Comparison of ENCODE assay signal across 8 cellular contexts in the genomic region with DNA sequence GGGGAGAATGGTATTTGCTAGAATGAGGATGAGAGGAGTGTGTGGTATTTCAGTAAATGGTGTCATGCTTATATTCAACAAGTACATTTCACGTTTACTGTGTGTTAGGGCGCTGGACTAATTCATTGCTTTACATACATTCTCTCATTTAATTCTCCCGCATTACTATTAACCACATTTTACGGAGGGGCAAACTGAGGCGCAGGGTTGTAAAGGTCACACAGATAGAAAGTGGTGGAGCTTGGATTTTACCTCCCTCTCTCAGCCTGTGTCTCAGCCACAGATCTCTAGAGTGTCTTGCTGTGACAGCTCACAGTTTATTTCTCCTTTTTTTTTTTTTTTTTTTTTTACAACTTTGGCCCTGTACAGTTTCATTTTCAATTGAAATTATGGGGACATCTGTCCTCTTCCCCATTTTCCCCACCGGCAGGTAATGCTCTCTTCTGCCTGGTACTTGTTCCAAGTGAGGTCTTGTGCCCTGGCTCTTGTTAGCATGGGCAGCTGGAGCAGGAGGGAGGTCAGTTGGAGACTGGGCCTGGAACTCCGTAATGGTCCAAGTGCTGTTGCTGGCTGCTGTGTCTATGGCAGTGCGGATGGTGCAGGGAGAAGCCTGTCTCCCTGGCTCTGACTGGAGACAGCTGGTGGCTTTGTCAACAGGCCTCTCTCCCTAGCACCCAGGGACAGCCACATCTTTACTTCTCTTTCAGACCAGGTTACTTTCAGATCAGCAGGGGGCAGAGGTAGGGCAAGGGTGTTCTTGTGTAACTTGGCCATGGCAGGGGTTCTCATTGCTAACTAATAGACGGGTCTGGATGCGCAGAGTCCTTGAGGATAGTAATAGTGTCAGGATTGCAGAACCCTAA. TPM values are rescaled to one million over a fixed set of nuclear protein-coding genes. Genes with fewer than 3 reads are reported as not detected.
A peak's percentile ranks its signal among the peaks of the same experiment; 100 is the strongest.
DNase-seq lines count a peak whose midpoint lies in the region; ATAC-seq, FAIRE-seq and TF ChIP-seq lines count a peak whose summit lies in the region.

No MANE protein-coding gene starts in this region.

- no peak for TF ChIP-seq EP300 in K562 (IDR thresholded peaks at IDR 0.05; ENCODE audit: low read length)

- peak overlapping the region; percentile 27 for H3K27ac Mint-ChIP-seq in activated naive CD4-positive, alpha-beta T cell treated with anti-CD3 and anti-CD28 coated beads, Interleukin-2, amount 50 U/mL, for 24 hours

- CTCF ChIA-PET in K562 (lab: Yijun Ruan, JAX; ENCODE audit: low intra/inter-chr PET ratio): no interaction called here

- peak; percentile 2 for ATAC-seq in K562
- no peak for ATAC-seq in HG02642 (IDR thresholded peaks at IDR 0.05; ENCODE audit: poor library complexity, unreplicated experiment)

- peaks cover 17% of the 10 kb centered on the region; the same call in 2 of the 3 replicates for H3K36me3 ChIP-seq in K562 (ENCODE audit: control insufficient read depth, insufficient read depth, low read length)
- H3K36me3 ChIP-seq in small intestine (ENCODE audit: control insufficient read depth in 2 of 2, insufficient read depth in 2 of 2, low read length in 2 of 2): no peaks in the 10 kb centered on the region

- peak in 1 of 2 experiments; percentile 38; a peak in 1 of 4 replicates for TF ChIP-seq RAD21 in K562 (CRISPR knock-in tag; conservative IDR thresholded peaks at IDR 0.05 in 1 of 2, IDR thresholded peaks at IDR 0.05 in 1 of 2)

- no peaks in the 10 kb centered on the region for H3K36me3 Mint-ChIP-seq in activated naive CD4-positive, alpha-beta T cell treated with anti-CD3 and anti-CD28 coated beads, Interleukin-2, amount 50 U/mL, for 24 hours

- H2AFZ ChIP-seq in K562 (ENCODE audit: low read depth, low read length): no peak overlapping the region

- peak overlapping the region; percentile 78 for H3K4me2 ChIP-seq in K562 (ENCODE audit: insufficient read depth, low read length)

- peaks cover 3% of the 10 kb centered on the region; the same call in 1 of the 2 replicates for H4K20me1 ChIP-seq in K562 (replicated peaks; ENCODE audit: control insufficient read depth, insufficient read depth, low read length)

- H3K4me3 Mint-ChIP-seq in activated naive CD4-positive, alpha-beta T cell treated with anti-CD3 and anti-CD28 coated beads, Interleukin-2, amount 50 U/mL, for 24 hours: peak overlapping the region; percentile 76

- DNase-seq in activated naive CD4-positive, alpha-beta T cell (lab: John Stamatoyannopoulos, UW): no peak
- DNase-seq in NCI-H69 (lab: John Stamatoyannopoulos, UW): peak; percentile 68
- DNase-seq in K562 (ENCODE audit: extremely low read depth in 1 of 4, low spot score in 3 of 4): peak in 3 of 4 experiments; percentile 40 to 52 (median 46)
- peak; percentile 58 for DNase-seq in inferior parietal cortex (ENCODE audit: extremely low spot score)
- DNase-seq in small intestine: peak; percentile 70
- no peak for DNase-seq in 8988T

- in situ Hi-C loops in K562 (cut with MboI): no loop called here

- H3K27me3 ChIP-seq in K562 (ENCODE audit: control insufficient read depth in 2 of 2, insufficient read depth in 2 of 2, low read length in 2 of 2) (no peaks in the 10 kb centered on the region), small intestine (ENCODE audit: control insufficient read depth in 2 of 2, insufficient read depth in 2 of 2, low read length in 2 of 2) (no peaks in the 10 kb centered on the region)

- peaks cover 12% of the 10 kb centered on the region for H3K4me1 Mint-ChIP-seq in activated naive CD4-positive, alpha-beta T cell treated with anti-CD3 and anti-CD28 coated beads, Interleukin-2, amount 50 U/mL, for 24 hours

- peak overlapping the region; percentile 87 for H3K27ac ChIP-seq in K562 (ENCODE audit: extremely low read depth, low read depth, low read length)
- peak overlapping the region; percentile 61 to 95 for H3K27ac ChIP-seq in small intestine (ENCODE audit: low read depth in 1 of 2, low read length in 1 of 2)

- intact Hi-C loops in K562 (cut with micrococcal nuclease): loop anchor here (2.0 to 10.0 kb wide), 4 partner anchors 27 to 597 kb away; partner anchors contain the start of gene TNIP1

- H3K4me1 ChIP-seq in K562 (replicated peaks in 1 of 2; ENCODE audit: control insufficient read depth in 2 of 2, insufficient read depth in 2 of 2, low read length in 2 of 2): peaks cover 52 to 71% of the 10 kb centered on the region in 2 experiments
- peaks cover 0 to 6% of the 10 kb centered on the region in 2 donors for H3K4me1 ChIP-seq in small intestine (ENCODE audit: control insufficient read depth in 2 of 2, insufficient read depth in 1 of 2, low read depth in 1 of 2, low read length in 1 of 2)

- H3K9me3 ChIP-seq in K562 (replicated peaks; ENCODE audit: control insufficient read depth, insufficient read depth, low read depth, low read length) (no peaks in the 10 kb centered on the region), small intestine (ENCODE audit: control insufficient read depth, low read depth) (no peaks in the 10 kb centered on the region)

- peak overlapping the region; percentile 78 to 97 for H3K9ac ChIP-seq in K562 (ENCODE audit: insufficient read depth in 1 of 2, low read depth in 2 of 2, low read length in 2 of 2)

- no peaks in the 10 kb centered on the region for H3K9me1 ChIP-seq in K562 (ENCODE audit: control insufficient read depth, insufficient read depth, low read length)

- peaks cover 2% of the 10 kb centered on the region for H3K27me3 Mint-ChIP-seq in activated naive CD4-positive, alpha-beta T cell treated with anti-CD3 and anti-CD28 coated beads, Interleukin-2, amount 50 U/mL, for 24 hours

- no TSS peak for BruUV-seq in K562 (replicated peaks; lab: Mats Ljungman, UMichigan)

- no peaks in the 10 kb centered on the region for H3K9me3 Mint-ChIP-seq in activated naive CD4-positive, alpha-beta T cell treated with anti-CD3 and anti-CD28 coated beads, Interleukin-2, amount 50 U/mL, for 24 hours

- WGBS in K562 (ENCODE audit: insufficient coverage, low coverage, missing lambda C conversion rate): 52% methylated on average over 10 of the region's 10 CpGs
- 37 to 47% (median 43%) methylated on average over 10 of the region's 10 CpGs for WGBS in small intestine, 3 donors

- POLR2A ChIA-PET in K562 (lab: Yijun Ruan, JAX): interaction anchor here (0.6 to 5.0 kb wide), 4 partner anchors 8 to 213 kb away, joined by 3 to 57 read pairs (median 4); partner anchors contain the start of gene RBM22

- FAIRE-seq in K562 (lab: Jason Lieb, UNC) (no peak), small intestine (lab: Jason Lieb, UNC) (no peak)

- peak; percentile 14 to 44 (median 15); a peak in 2 of 6 replicates for TF ChIP-seq CTCF in K562 (IDR thresholded peaks at IDR 0.05 in 2 of 3, conservative IDR thresholded peaks at IDR 0.05 in 1 of 3; ENCODE audit: insufficient read depth in 2 of 3, low read depth in 1 of 3, low read length in 3 of 3)

- peaks cover 61% of the 10 kb centered on the region for H3K79me2 ChIP-seq in K562 (ENCODE audit: control insufficient read depth, insufficient read depth, low read length)

- peak overlapping the region; percentile 88 for H3K4me3 ChIP-seq in K562
- peak overlapping the region; percentile 73 to 85 for H3K4me3 ChIP-seq in small intestine (ENCODE audit: low read depth in 1 of 2, low read length in 2 of 2)

- TF ChIP-seq POLR2A in K562 (conservative IDR thresholded peaks at IDR 0.05): no peak

RNA-seq across cellular contexts. Expression of gene NDST1, which starts 20.5 kb away (rescaled TPM):
- total RNA-seq in K562 (2011; cell fraction: chromatin; rRNA removed; ENCODE audit: low replicate concordance): 39.5 and 84.3 TPM in 2 replicates
- total RNA-seq in K562 (2011; cell fraction: nucleolus; rRNA removed): 40.4 and 42.6 TPM in 2 replicates
- 43.0 and 46.6 TPM in 2 replicates for total RNA-seq in K562 (2011; cell fraction: nucleoplasm; rRNA removed)
- 14.0 and 15.3 TPM in 2 replicates for total RNA-seq in K562 (2014; rRNA removed)
- total RNA-seq in K562 (2014; rRNA removed; fragmentation: Illumina TruSeq; extraction: Trizol): 7.4 and 8.7 TPM in 2 replicates
- total RNA-seq in K562 (2015; rRNA removed; fragmentation: Illumina TruSeq; extraction: Trizol): 9.9 and 11.5 TPM in 2 replicates
- total RNA-seq in K562 (2021): 43.2 and 47.9 TPM in 2 replicates
- 9.7 and 17.1 TPM in 2 replicates for polyA plus RNA-seq in K562 (2011; rRNA removed)
- 13.1 and 18.3 TPM in 2 replicates for polyA plus RNA-seq in K562 (2011; cell fraction: cytosol; rRNA removed)
- polyA plus RNA-seq in K562 (2011; cell fraction: nucleus; rRNA removed): 28.2 and 31.3 TPM in 2 replicates
- polyA plus RNA-seq in K562 (2012): 14.9 and 22.7 TPM in 2 replicates
- 18.4 and 19.9 TPM in 2 replicates for polyA plus RNA-seq in K562 (2014; fragmentation: Illumina TruSeq; extraction: Trizol)
- polyA plus RNA-seq in K562 (2014; fragmentation: Nextera tagmentation; extraction: Ambion mirVana): under 1 TPM; 0.38 to 0.39 TPM
- polyA plus RNA-seq in K562 (2014; rRNA removed): 12.0 and 14.1 TPM in 2 replicates
- 14.5 and 17.3 TPM in 2 replicates for polyA minus RNA-seq in K562 (2011; rRNA and poly(A)+ RNA removed)
- 19.3 and 27.4 TPM in 2 replicates for polyA minus RNA-seq in K562 (2011; cell fraction: cytosol; rRNA and poly(A)+ RNA removed)
- 12.3 and 21.3 TPM in 2 replicates for polyA minus RNA-seq in K562 (2011; cell fraction: nucleus; rRNA and poly(A)+ RNA removed)
- 10 to 100 TPM in 2 of 3 donors, 1 to 10 TPM in 1; 7.4 to 26.2 (median 15.7) TPM for polyA plus RNA-seq in small intestine

RNA-seq across cellular contexts. Expression of gene RPS14, which starts 37.9 kb away (rescaled TPM):
- 265 and 394 TPM in 2 replicates for total RNA-seq in K562 (2011; cell fraction: chromatin; rRNA removed; ENCODE audit: low replicate concordance)
- 818 and 919 TPM in 2 replicates for total RNA-seq in K562 (2011; cell fraction: nucleolus; rRNA removed)
- total RNA-seq in K562 (2011; cell fraction: nucleoplasm; rRNA removed): 1,009 and 1,942 TPM in 2 replicates
- total RNA-seq in K562 (2014; rRNA removed) (3,004 and 3,238 TPM in 2 replicates), K562 (2014; rRNA removed; fragmentation: Illumina TruSeq; extraction: Trizol) (3,003 and 3,017 TPM in 2 replicates), K562 (2015; rRNA removed; fragmentation: Illumina TruSeq; extraction: Trizol) (2,679 and 2,873 TPM in 2 replicates), K562 (2021) (3,285 and 3,523 TPM in 2 replicates)
- polyA plus RNA-seq in K562 (2011; rRNA removed) (5,983 and 6,751 TPM in 2 replicates), K562 (2014; fragmentation: Illumina TruSeq; extraction: Trizol) (3,907 and 4,185 TPM in 2 replicates), K562 (2014; fragmentation: Nextera tagmentation; extraction: Ambion mirVana) (1,000 to 10,000 TPM; 1,824 to 2,512 TPM), K562 (2014; rRNA removed) (4,384 and 5,321 TPM in 2 replicates), small intestine (1,000 to 10,000 TPM; 2,980 to 5,825 (median 5,408) TPM)
- 5,490 and 8,746 TPM in 2 replicates for polyA plus RNA-seq in K562 (2011; cell fraction: cytosol; rRNA removed)
- polyA plus RNA-seq in K562 (2011; cell fraction: nucleus; rRNA removed): 1,361 and 2,299 TPM in 2 replicates
- polyA plus RNA-seq in K562 (2012): 4,665 and 5,719 TPM in 2 replicates
- 3,342 and 3,929 TPM in 2 replicates for polyA minus RNA-seq in K562 (2011; rRNA and poly(A)+ RNA removed)
- 682 and 753 TPM in 2 replicates for polyA minus RNA-seq in K562 (2011; cell fraction: cytosol; rRNA and poly(A)+ RNA removed)
- 162 and 371 TPM in 2 replicates for polyA minus RNA-seq in K562 (2011; cell fraction: nucleus; rRNA and poly(A)+ RNA removed)

Comparison
In these comparisons a context has a peak if more than half of its experiments do, and no peak if none do; other contexts are left out.
1. DNase-seq: peak in NCI-H69 (single experiment), K562 (3 of 4), inferior parietal cortex (single experiment) and small intestine (single experiment); none in activated naive CD4-positive, alpha-beta T cell (0 of 4) and 8988T (single experiment).